In the genomic region with DNA sequence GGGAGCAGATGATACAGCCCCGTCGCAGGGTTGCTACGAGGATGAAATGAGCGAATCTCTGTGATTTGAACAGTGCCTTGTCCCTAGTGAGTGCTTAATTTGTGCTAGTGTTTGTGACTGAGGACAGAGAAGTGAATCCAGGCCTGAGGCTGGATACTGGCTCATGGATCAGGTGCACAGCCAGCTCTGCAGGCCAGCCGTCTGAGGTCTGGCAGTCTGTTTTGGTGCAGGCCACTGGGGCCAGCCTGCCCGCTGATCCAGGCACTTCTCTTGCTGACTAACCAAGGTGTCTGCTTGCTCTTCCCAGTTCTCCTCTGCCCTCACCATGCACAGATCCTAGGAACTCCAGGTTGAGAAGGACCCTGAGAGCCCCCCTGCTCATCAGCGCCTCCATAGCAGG, we compare ENCODE assay signal across 32 cellular contexts.
"Had no signal": no experiment of that assay in that cellular context is flagged by ENCODE, and none has a peak within 500 bp of the region (broad histone marks: within the 10 kb centered on the region; RNA-seq: fewer than 3 reads in every experiment).

No MANE protein-coding gene starts in this region.

- H3K27ac Mint-ChIP-seq: activated CD4-positive, alpha-beta T cell treated with anti-CD3 and anti-CD28 coated beads for 36 hours; activated CD8-positive, alpha-beta memory T cell treated with anti-CD3 and anti-CD28 coated beads, Interleukin-2, amount 10 ng/mL, durations not matched to agents 7 days and 5 days; activated CD8-positive, alpha-beta T cell treated with anti-CD3 and anti-CD28 coated beads, Interleukin-2, amount 10 ng/mL, durations not matched to agents 7 days and 5 days; activated naive CD4-positive, alpha-beta T cell treated with anti-CD3 and anti-CD28 coated beads for 36 hours; activated naive CD8-positive, alpha-beta T cell treated with anti-CD3 and anti-CD28 coated beads for 36 hours; activated T-cell treated with anti-CD3 and anti-CD28 coated beads, Interleukin-2, amount 50 U/mL, for 72 hours; dendritic cell treated with granulocyte-macrophage colony-stimulating factor and Interleukin-4, amounts not matched to agents 40 ng/mL and 50 ng/mL, for 4 days; nephron; progenitor cell of endocrine pancreas; stimulated activated memory B cell treated with anti-CD40 and anti-IgM and Interleukin-4, amounts not matched to agents 10 μg/mL and 1 μg/mL and 100 μg/mL, for 72 hours; T-helper 2 cell treated with Interferon-gamma antibody and Interleukin-4, amounts not matched to agents 5 μg/mL and 100 μg/mL, for 36 hours had no signal

- DNase-seq: activated CD4-positive, alpha-beta T cell treated with anti-CD3 and anti-CD28 coated beads for 36 hours; activated CD4-positive, CD25-positive, alpha-beta regulatory T cell; activated CD8-positive, alpha-beta memory T cell treated with anti-CD3 and anti-CD28 coated beads, Interleukin-2, amount 10 ng/mL, durations not matched to agents 7 days and 5 days; activated CD8-positive, alpha-beta T cell treated with anti-CD3 and anti-CD28 coated beads, Interleukin-2, amount 10 ng/mL, durations not matched to agents 7 days and 5 days; activated effector memory CD4-positive, alpha-beta T cell treated with Interleukin-2 at 50 U/mL for 16 hours; activated naive CD4-positive, alpha-beta T cell treated with anti-CD3 and anti-CD28 coated beads for 36 hours; activated naive CD8-positive, alpha-beta T cell treated with anti-CD3 and anti-CD28 coated beads for 36 hours; activated T-cell treated with anti-CD3 and anti-CD28 coated beads, Interleukin-2, amount 50 U/mL, for 72 hours; adrenal gland; aorta; esophagus squamous epithelium; foreskin melanocyte; heart right ventricle; left lung; lower lobe of right lung; mesenchymal stem cell; ovary; retina; small intestine; stimulated activated CD4-positive, alpha-beta T cell treated with anti-CD3 and anti-CD28 coated beads, Interleukin-1b, Interleukin-23, amount 100 ng/mL, for 48 hours; stimulated activated CD4-positive, alpha-beta T cell treated with anti-CD3 and anti-CD28 coated beads, Interleukin-4, amount 100 ng/mL, for 4 hours; stimulated activated CD8-positive, alpha-beta memory T cell treated with anti-CD3 and anti-CD28 coated beads, Interleukin-4, amount 100 ng/mL, for 48 hours; stomach; thyroid gland had no signal

- H3K4me3 ChIP-seq: adrenal gland, esophagus squamous epithelium, heart right ventricle, left lung, lower lobe of right lung, ovary, stomach, thyroid gland, upper lobe of left lung had no signal

- FAIRE-seq: small intestine had no signal

- H3K9me3 Mint-ChIP-seq: activated naive CD4-positive, alpha-beta T cell treated with anti-CD3 and anti-CD28 coated beads for 36 hours; activated naive CD8-positive, alpha-beta T cell treated with anti-CD3 and anti-CD28 coated beads for 36 hours; activated T-cell treated with anti-CD3 and anti-CD28 coated beads, Interleukin-2, amount 50 U/mL, for 72 hours; brain; dendritic cell treated with granulocyte-macrophage colony-stimulating factor and Interleukin-4, amounts not matched to agents 40 ng/mL and 50 ng/mL, for 4 days; nephron; stimulated activated memory B cell treated with anti-CD40 and anti-IgM and Interleukin-4, amounts not matched to agents 10 μg/mL and 1 μg/mL and 100 μg/mL, for 72 hours had no signal

- H3K9me3 ChIP-seq: adrenal gland, esophagus squamous epithelium, heart right ventricle, left lung, lower lobe of right lung, ovary, stomach, thyroid gland, upper lobe of left lung had no signal

- H3K27me3 ChIP-seq: adrenal gland, esophagus squamous epithelium, ovary, stomach, thyroid gland, upper lobe of left lung had no signal

- H3K4me1 ChIP-seq: adrenal gland, heart right ventricle, left lung, lower lobe of right lung, stomach, thyroid gland, upper lobe of left lung had no signal

- H3K27me3 Mint-ChIP-seq: activated CD4-positive, alpha-beta T cell treated with anti-CD3 and anti-CD28 coated beads for 36 hours; activated naive CD8-positive, alpha-beta T cell treated with anti-CD3 and anti-CD28 coated beads for 36 hours; brain had no signal

- H3K4me3 Mint-ChIP-seq: activated CD4-positive, alpha-beta T cell treated with anti-CD3 and anti-CD28 coated beads for 36 hours; activated CD8-positive, alpha-beta memory T cell treated with anti-CD3 and anti-CD28 coated beads, Interleukin-2, amount 10 ng/mL, durations not matched to agents 7 days and 5 days; activated CD8-positive, alpha-beta T cell treated with anti-CD3 and anti-CD28 coated beads, Interleukin-2, amount 10 ng/mL, durations not matched to agents 7 days and 5 days; activated naive CD4-positive, alpha-beta T cell treated with anti-CD3 and anti-CD28 coated beads for 36 hours; activated naive CD8-positive, alpha-beta T cell treated with anti-CD3 and anti-CD28 coated beads for 36 hours; activated T-cell treated with anti-CD3 and anti-CD28 coated beads, Interleukin-2, amount 50 U/mL, for 72 hours; brain; dendritic cell treated with granulocyte-macrophage colony-stimulating factor and Interleukin-4, amounts not matched to agents 40 ng/mL and 50 ng/mL, for 4 days; nephron; stimulated activated memory B cell treated with anti-CD40 and anti-IgM and Interleukin-4, amounts not matched to agents 10 μg/mL and 1 μg/mL and 100 μg/mL, for 72 hours; T-helper 2 cell treated with Interferon-gamma antibody and Interleukin-4, amounts not matched to agents 5 μg/mL and 100 μg/mL, for 36 hours had no signal

- H3K36me3 ChIP-seq: adrenal gland, esophagus squamous epithelium, heart right ventricle, left lung, lower lobe of right lung, ovary, stomach, thyroid gland, upper lobe of left lung had no signal

- H3K4me1 Mint-ChIP-seq: activated CD4-positive, alpha-beta T cell treated with anti-CD3 and anti-CD28 coated beads for 36 hours; activated naive CD8-positive, alpha-beta T cell treated with anti-CD3 and anti-CD28 coated beads for 36 hours; stimulated activated memory B cell treated with anti-CD40 and anti-IgM and Interleukin-4, amounts not matched to agents 10 μg/mL and 1 μg/mL and 100 μg/mL, for 72 hours had no signal

- H3K36me3 Mint-ChIP-seq: activated CD8-positive, alpha-beta memory T cell treated with anti-CD3 and anti-CD28 coated beads, Interleukin-2, amount 10 ng/mL, durations not matched to agents 7 days and 5 days; activated naive CD8-positive, alpha-beta T cell treated with anti-CD3 and anti-CD28 coated beads for 36 hours; brain; stimulated activated memory B cell treated with anti-CD40 and anti-IgM and Interleukin-4, amounts not matched to agents 10 μg/mL and 1 μg/mL and 100 μg/mL, for 72 hours had no signal

- ATAC-seq: activated CD4-positive, alpha-beta T cell treated with anti-CD3 and anti-CD28 coated beads for 36 hours; activated CD8-positive, alpha-beta memory T cell treated with anti-CD3 and anti-CD28 coated beads, Interleukin-2, amount 10 ng/mL, durations not matched to agents 7 days and 5 days; activated CD8-positive, alpha-beta T cell treated with anti-CD3 and anti-CD28 coated beads, Interleukin-2, amount 10 ng/mL, durations not matched to agents 7 days and 5 days; left lung; lower lobe of right lung; sciatic nerve; stimulated activated memory B cell treated with anti-CD40 and anti-IgM and Interleukin-4, amounts not matched to agents 10 μg/mL and 1 μg/mL and 100 μg/mL, for 72 hours had no signal

- H3K27ac ChIP-seq: adrenal gland, esophagus squamous epithelium, heart right ventricle, left lung, lower lobe of right lung, ovary, stomach, thyroid gland, upper lobe of left lung had no signal
